ENCODE assay signal across 8 cellular contexts in genomic region chr11:13776134-13776815, GRCh38.
A peak's percentile ranks its signal among the peaks of the same experiment; 100 is the strongest.
DNase-seq lines count a peak whose midpoint lies in the region; ATAC-seq, FAIRE-seq and TF ChIP-seq lines count a peak whose summit lies in the region.

No MANE protein-coding gene starts in this region.

- H4K20me1 ChIP-seq in H1 (replicated peaks in 1 of 2; ENCODE audit: control insufficient read depth in 1 of 2, insufficient read depth in 2 of 2, low read length in 2 of 2), result no peaks in the 10 kb centered on the region

- H2BK20ac ChIP-seq in H1 (ENCODE audit: low read length), result peak overlapping the region; percentile 91; the same call in 1 of the 2 replicates

- H3K79me2 ChIP-seq in H1 (ENCODE audit: control insufficient read depth in 1 of 2, insufficient read depth in 2 of 2, low read length in 2 of 2), result no peaks in the 10 kb centered on the region

- H2BK120ac ChIP-seq in H1 (replicated peaks; ENCODE audit: low read depth, low read length), result no peak overlapping the region

- ATAC-seq in GM18867 (IDR thresholded peaks at IDR 0.05; ENCODE audit: unreplicated experiment), result no peak
- no peak for ATAC-seq in HG03039 (IDR thresholded peaks at IDR 0.05; ENCODE audit: unreplicated experiment)
- no peak for ATAC-seq in GM18519 (IDR thresholded peaks at IDR 0.05; ENCODE audit: low FRiP score, unreplicated experiment)

- no peak overlapping the region for H3K27ac Mint-ChIP-seq in type B pancreatic cell

- CTCF ChIA-PET in H1 (lab: Charles Lee; ENCODE audit: partially characterized antibody), result interaction anchor here (0.6 to 7.6 kb wide), 23 partner anchors 10 to 679 kb away, joined by 3 to 66 read pairs (median 5); partner anchors contain the start of gene SPON1

- peak overlapping the region; percentile 41; the same call in 1 of the 2 replicates for H2AK5ac ChIP-seq in H1 (ENCODE audit: low read depth, low read length)

- peaks cover 22% of the 10 kb centered on the region for H3K27me3 Mint-ChIP-seq in type B pancreatic cell

- H4K91ac ChIP-seq in H1 (replicated peaks; ENCODE audit: insufficient read length, low read length), result peak overlapping the region; percentile 45

- H3K27me3 ChIP-seq in H1 (replicated peaks in 1 of 4; ENCODE audit: control insufficient read depth in 3 of 4, extremely low read depth in 1 of 4, insufficient read depth in 3 of 4, low read length in 3 of 4), result no peaks in the 10 kb centered on the region

- no peak overlapping the region for H3K56ac ChIP-seq in H1 (replicated peaks; ENCODE audit: insufficient read length, low read depth, low read length)

- H3K27ac ChIP-seq in H1 (ENCODE audit: low read depth, low read length), result no peak overlapping the region

- H3K9ac ChIP-seq in H1 (replicated peaks in 1 of 4; ENCODE audit: extremely low read depth in 1 of 4, low read depth in 3 of 4, low read length in 3 of 4), result no peak overlapping the region

- peak overlapping the region; percentile 94 for H2AFZ ChIP-seq in H1 (ENCODE audit: low read length)

- no peaks in the 10 kb centered on the region for H3K9me3 Mint-ChIP-seq in type B pancreatic cell

- H2BK12ac ChIP-seq in H1 (ENCODE audit: low read depth, low read length), result peak overlapping the region; percentile 91

- H3K4me1 ChIP-seq in H1 (replicated peaks in 1 of 4; ENCODE audit: control insufficient read depth in 3 of 4, insufficient read depth in 4 of 4, low read length in 3 of 4), result peaks cover 2 to 9% (median 5%) of the 10 kb centered on the region in 4 experiments; a peak in 5 of 7 replicates

- no peaks in the 10 kb centered on the region for H3K9me3 ChIP-seq in H1 (ENCODE audit: insufficient read depth in 2 of 2, low read depth in 1 of 2, low read length in 1 of 2)

- H3K4me3 ChIP-seq in H1 (ENCODE audit: extremely low read depth in 1 of 4, insufficient read depth in 2 of 4, low read depth in 3 of 4, low read length in 4 of 4), result no peak overlapping the region

- H3K36me3 ChIP-seq in H1 (ENCODE audit: control insufficient read depth in 2 of 4, insufficient read depth in 4 of 4, low read length in 3 of 4), result no peaks in the 10 kb centered on the region

- H3K4ac ChIP-seq in H1 (replicated peaks; ENCODE audit: insufficient read length, low read depth, low read length), result no peak overlapping the region

- TF ChIP-seq RAD21 in H1 (IDR thresholded peaks at IDR 0.05 in 1 of 2, conservative IDR thresholded peaks at IDR 0.05 in 1 of 2; ENCODE audit: low read depth in 2 of 2, low read length in 2 of 2), result peak; percentile 87 to 88

- peak; percentile 13 for FAIRE-seq in H1 (lab: Jason Lieb, UNC)

- TF ChIP-seq EP300 in H1 (IDR thresholded peaks at IDR 0.05; ENCODE audit: borderline replicate concordance in 1 of 2, low read depth in 2 of 2, low read length in 2 of 2), result no peak

- H3K79me1 ChIP-seq in H1 (ENCODE audit: low read depth, low read length), result no peaks in the 10 kb centered on the region

- no peak overlapping the region for H3K4me2 ChIP-seq in H1 (ENCODE audit: insufficient read depth in 1 of 2, low read depth in 2 of 2, low read length in 2 of 2)

- H3K36me3 Mint-ChIP-seq in type B pancreatic cell, result no peaks in the 10 kb centered on the region

- TF ChIP-seq POLR2A in H1 (IDR thresholded peaks at IDR 0.05; ENCODE audit: control extremely low read depth in 1 of 2, low read depth in 2 of 2, low read length in 2 of 2), result no peak

- H3K14ac ChIP-seq in H1 (ENCODE audit: insufficient read length), result no peak overlapping the region

- no peaks in the 10 kb centered on the region for H3K4me1 Mint-ChIP-seq in type B pancreatic cell (ENCODE audit: unreplicated experiment)

- TF ChIP-seq CTCF in H1 (IDR thresholded peaks at IDR 0.05; ENCODE audit: control extremely low read depth in 1 of 3, insufficient read depth in 1 of 3, low read depth in 1 of 3, low read length in 3 of 3) (peak; percentile 22 to 58 (median 54)), type B pancreatic cell (conservative IDR thresholded peaks at IDR 0.05) (peak; percentile 45)

- peak overlapping the region; percentile 25; the same call in 1 of the 2 replicates for H3K18ac ChIP-seq in H1 (ENCODE audit: extremely low read depth, low read length)

- POLR2A ChIA-PET in H1 (lab: Charles Lee; ENCODE audit: partially characterized antibody), result no interaction called here

- no peak overlapping the region for H4K5ac ChIP-seq in H1 (ENCODE audit: insufficient read length, low read depth, low read length)

- peak overlapping the region; percentile 29; the same call in 1 of the 2 replicates for H2BK5ac ChIP-seq in H1 (ENCODE audit: low read depth, low read length)

- no peak overlapping the region for H2BK15ac ChIP-seq in H1 (ENCODE audit: low read length)

- H4K8ac ChIP-seq in H1 (ENCODE audit: extremely low read depth, insufficient read depth, low read length), result no peak overlapping the region

- no peaks in the 10 kb centered on the region for H3K23me2 ChIP-seq in H1 (ENCODE audit: low read depth, low read length)

- no peak overlapping the region for H3K4me3 Mint-ChIP-seq in type B pancreatic cell

- WGBS in H1 (ENCODE audit: extremely low coverage in 1 of 2, insufficient coverage in 1 of 2, insufficient read length in 1 of 2, insufficient replicate concordance in 2 of 2, low coverage in 1 of 2, low lambda C conversion rate in 2 of 2, missing lambda C conversion rate in 1 of 2), 2 experiments, result 69% methylated on average over 3 of the region's 3 CpGs; no CpG with 5 or more reads in 1 of the 2 experiments

- peak; percentile 7 for DNase-seq in stimulated activated CD4-positive, alpha-beta T cell treated with anti-CD3 and anti-CD28 coated beads, Interleukin-15, amount 100 ng/mL, for 24 hours
- DNase-seq in stimulated activated CD4-positive, alpha-beta T cell treated with anti-CD3 and anti-CD28 coated beads, Interleukin-1b, Interleukin-23, amount 100 ng/mL, for 48 hours, result no peak
- DNase-seq in RPMI8226, result peak; percentile 6
- no peak for DNase-seq in H1 (ENCODE audit: low read depth in 1 of 2, low spot score in 2 of 2)
- DNase-seq in type B pancreatic cell (ENCODE audit: extremely low spot score, unreplicated experiment), result no peak

- H3K23ac ChIP-seq in H1 (ENCODE audit: insufficient read length), result no peak overlapping the region

TF ChIP-seq in H1, 55 proteins besides CTCF, POLR2A, EP300 and RAD21:
- TF ChIP-seq CHD1 (IDR thresholded peaks at IDR 0.05; ENCODE audit: low read depth, low read length) (no peak), SRF (IDR thresholded peaks at IDR 0.05; ENCODE audit: low read depth, low read length) (no peak), YY1 (IDR thresholded peaks at IDR 0.05; ENCODE audit: low read depth, low read length) (0 out of 2 replicates have a peak, but pooled peaks have one; percentile 41), JUN (IDR thresholded peaks at IDR 0.05; ENCODE audit: low read depth, low read length) (no peak), RBBP5 (IDR thresholded peaks at IDR 0.05; ENCODE audit: borderline replicate concordance, low read depth, low read length) (no peak), CREB1 (IDR thresholded peaks at IDR 0.05) (no peak), EZH2 (IDR thresholded peaks at IDR 0.05; ENCODE audit: low read depth, low read length, severe bottlenecking) (no peak), SP2 (IDR thresholded peaks at IDR 0.05; ENCODE audit: low read length) (no peak)

Comparison
In these comparisons a context has a peak if more than half of its experiments do, and no peak if none do; other contexts are left out.
1. DNase-seq: peak in stimulated activated CD4-positive, alpha-beta T cell treated with anti-CD3 and anti-CD28 coated beads, Interleukin-15, amount 100 ng/mL, for 24 hours (single experiment) and RPMI8226 (single experiment); none in stimulated activated CD4-positive, alpha-beta T cell treated with anti-CD3 and anti-CD28 coated beads, Interleukin-1b, Interleukin-23, amount 100 ng/mL, for 48 hours (single experiment), H1 (0 of 2) and type B pancreatic cell (single experiment).